ENCODE assay signal across 8 cellular contexts in genomic region chr4:104451573-104451972, GRCh38. TPM values are rescaled to one million over a fixed set of nuclear protein-coding genes. Genes with fewer than 3 reads are reported as not detected.
A peak's percentile ranks its signal among the peaks of the same experiment; 100 is the strongest.
DNase-seq lines count a peak whose midpoint lies in the region; ATAC-seq and TF ChIP-seq lines count a peak whose summit lies in the region.

No MANE protein-coding gene starts in this region.

- DNase-seq in RPMI8226 (peak; percentile 3), left lung (no peak), sciatic nerve (ENCODE audit: low spot score) (no peak), DMS79 (lab: John Stamatoyannopoulos, UW) (no peak)
- DNase-seq in activated CD4-positive, alpha-beta memory T cell treated with anti-CD3 and anti-CD28 coated beads for 36 hours = no peak
- DNase-seq in activated naive CD4-positive, alpha-beta T cell treated with anti-CD3 and anti-CD28 coated beads for 36 hours = no peak

- intact Hi-C loops in left lung (cut with DNase I) (no loop called here), sciatic nerve (cut with DNase I) (no loop called here)
- intact Hi-C loops in activated CD4-positive, alpha-beta memory T cell treated with anti-CD3 and anti-CD28 coated beads for 36 hours (cut with micrococcal nuclease) = no loop called here
- intact Hi-C loops in activated naive CD4-positive, alpha-beta T cell treated with anti-CD3 and anti-CD28 coated beads for 36 hours (cut with micrococcal nuclease) = no loop called here

- POLR2A ChIA-PET in activated CD4-positive, alpha-beta memory T cell treated with anti-CD3 and anti-CD28 coated beads for 36 hours (lab: Charles Lee) = no interaction called here

- H3K36me3 ChIP-seq in left lung = no peaks in the 10 kb centered on the region

- H3K27me3 ChIP-seq in left lung = no peaks in the 10 kb centered on the region

- no peaks in the 10 kb centered on the region for H3K4me1 ChIP-seq in left lung

- H3K36me3 Mint-ChIP-seq in activated CD4-positive, alpha-beta memory T cell treated with anti-CD3 and anti-CD28 coated beads for 36 hours = no peaks in the 10 kb centered on the region
- H3K36me3 Mint-ChIP-seq in activated naive CD4-positive, alpha-beta T cell treated with anti-CD3 and anti-CD28 coated beads for 36 hours (ENCODE audit: low read depth) = no peaks in the 10 kb centered on the region

- ATAC-seq in HG02571 (IDR thresholded peaks at IDR 0.05; ENCODE audit: unreplicated experiment) (peak; percentile 54), left lung (peak; percentile 43), sciatic nerve (no peak)

- CTCF ChIA-PET in activated CD4-positive, alpha-beta memory T cell treated with anti-CD3 and anti-CD28 coated beads for 36 hours (lab: Charles Lee) = no interaction called here
- CTCF ChIA-PET in activated naive CD4-positive, alpha-beta T cell treated with anti-CD3 and anti-CD28 coated beads for 36 hours (lab: Charles Lee) = no interaction called here

- H3K9me3 ChIP-seq in left lung = no peaks in the 10 kb centered on the region

- H3K9me3 Mint-ChIP-seq in activated CD4-positive, alpha-beta memory T cell treated with anti-CD3 and anti-CD28 coated beads for 36 hours = no peaks in the 10 kb centered on the region
- H3K9me3 Mint-ChIP-seq in activated naive CD4-positive, alpha-beta T cell treated with anti-CD3 and anti-CD28 coated beads for 36 hours = no peaks in the 10 kb centered on the region

- peak; percentile 40; the same call in 2 of the 3 replicates for TF ChIP-seq CTCF in GM12872 (IDR thresholded peaks at IDR 0.05; ENCODE audit: insufficient read depth, low read depth, low read length)
- TF ChIP-seq CTCF in left lung (IDR thresholded peaks at IDR 0.05) = no peak

- no peak overlapping the region for H3K27ac ChIP-seq in left lung

- H3K4me3 Mint-ChIP-seq in activated CD4-positive, alpha-beta memory T cell treated with anti-CD3 and anti-CD28 coated beads for 36 hours = no peak overlapping the region
- H3K4me3 Mint-ChIP-seq in activated naive CD4-positive, alpha-beta T cell treated with anti-CD3 and anti-CD28 coated beads for 36 hours = no peak overlapping the region

- H3K27me3 Mint-ChIP-seq in activated CD4-positive, alpha-beta memory T cell treated with anti-CD3 and anti-CD28 coated beads for 36 hours = no peaks in the 10 kb centered on the region
- H3K27me3 Mint-ChIP-seq in activated naive CD4-positive, alpha-beta T cell treated with anti-CD3 and anti-CD28 coated beads for 36 hours (ENCODE audit: low read depth) = no peaks in the 10 kb centered on the region

- no peak overlapping the region for H3K27ac Mint-ChIP-seq in activated CD4-positive, alpha-beta memory T cell treated with anti-CD3 and anti-CD28 coated beads for 36 hours
- H3K27ac Mint-ChIP-seq in activated naive CD4-positive, alpha-beta T cell treated with anti-CD3 and anti-CD28 coated beads for 36 hours = no peak overlapping the region

- H3K4me1 Mint-ChIP-seq in activated CD4-positive, alpha-beta memory T cell treated with anti-CD3 and anti-CD28 coated beads for 36 hours (ENCODE audit: low read depth) = no peaks in the 10 kb centered on the region
- no peaks in the 10 kb centered on the region for H3K4me1 Mint-ChIP-seq in activated naive CD4-positive, alpha-beta T cell treated with anti-CD3 and anti-CD28 coated beads for 36 hours (ENCODE audit: low read depth)

- H3K4me3 ChIP-seq in left lung = no peak overlapping the region

RNA-seq across cellular contexts. Expression of gene CXXC4, which starts 43.1 kb away (rescaled TPM):
- total RNA-seq in left lung (1 to 10 TPM in 1 of 2 donors, under 1 TPM in 1; 0.71 to 1.3 TPM), sciatic nerve (3.1 TPM)
- total RNA-seq in activated CD4-positive, alpha-beta memory T cell treated with anti-CD3 and anti-CD28 coated beads for 36 hours = not detected
- not detected for total RNA-seq in activated naive CD4-positive, alpha-beta T cell treated with anti-CD3 and anti-CD28 coated beads for 36 hours
